Comparison of ENCODE assay signal across 8 cellular contexts in genomic region chr4:30717208-30718020, GRCh38.
DNase-seq lines count a peak whose midpoint lies in the region; ATAC-seq and TF ChIP-seq lines count a peak whose summit lies in the region.

No MANE protein-coding gene starts in this region.

- DNase-seq in AG08395 (ENCODE audit: low spot score) (peak; percentile 33), GM13977 (ENCODE audit: low spot score) (peak; percentile 49), NCI-H226 (peak; percentile 79), astrocyte of the spinal cord (ENCODE audit: low read depth, low spot score) (peak; percentile 69), hypothalamus (lab: John Stamatoyannopoulos, UW) (peak in 48 of 51 donors; percentile 8 to 89 (median 62)), putamen (ENCODE audit: low spot score) (peak; percentile 79), NCI-H187 treated with DMSO at 0.1 percent for 48 hours (lab: John Stamatoyannopoulos, UW) (no peak)

- in situ Hi-C loops in GM13977 (cut with MboI; ENCODE audit: low pct_unique_long_range_greater_than_20kb, low sequenced_read_pairs, unreplicated experiment) (no loop called here), astrocyte of the spinal cord (cut with HindIII; ENCODE audit: low sequenced_read_pairs) (no loop called here)

- TF ChIP-seq CTCF in GM13977 (IDR thresholded peaks at IDR 0.05; ENCODE audit: extremely low read depth, insufficient read depth, missing control alignments) (no peak), astrocyte of the spinal cord (IDR thresholded peaks at IDR 0.05; ENCODE audit: low read depth, low read length) (no peak)

- H3K4me3 ChIP-seq in astrocyte of the spinal cord (ENCODE audit: low read depth, low read length): peak overlapping the region; percentile 54

- no peak for ATAC-seq in GM18858 (IDR thresholded peaks at IDR 0.05; ENCODE audit: unreplicated experiment)
